Comparison of ENCODE assay signal across 9 cellular contexts in the genomic region with DNA sequence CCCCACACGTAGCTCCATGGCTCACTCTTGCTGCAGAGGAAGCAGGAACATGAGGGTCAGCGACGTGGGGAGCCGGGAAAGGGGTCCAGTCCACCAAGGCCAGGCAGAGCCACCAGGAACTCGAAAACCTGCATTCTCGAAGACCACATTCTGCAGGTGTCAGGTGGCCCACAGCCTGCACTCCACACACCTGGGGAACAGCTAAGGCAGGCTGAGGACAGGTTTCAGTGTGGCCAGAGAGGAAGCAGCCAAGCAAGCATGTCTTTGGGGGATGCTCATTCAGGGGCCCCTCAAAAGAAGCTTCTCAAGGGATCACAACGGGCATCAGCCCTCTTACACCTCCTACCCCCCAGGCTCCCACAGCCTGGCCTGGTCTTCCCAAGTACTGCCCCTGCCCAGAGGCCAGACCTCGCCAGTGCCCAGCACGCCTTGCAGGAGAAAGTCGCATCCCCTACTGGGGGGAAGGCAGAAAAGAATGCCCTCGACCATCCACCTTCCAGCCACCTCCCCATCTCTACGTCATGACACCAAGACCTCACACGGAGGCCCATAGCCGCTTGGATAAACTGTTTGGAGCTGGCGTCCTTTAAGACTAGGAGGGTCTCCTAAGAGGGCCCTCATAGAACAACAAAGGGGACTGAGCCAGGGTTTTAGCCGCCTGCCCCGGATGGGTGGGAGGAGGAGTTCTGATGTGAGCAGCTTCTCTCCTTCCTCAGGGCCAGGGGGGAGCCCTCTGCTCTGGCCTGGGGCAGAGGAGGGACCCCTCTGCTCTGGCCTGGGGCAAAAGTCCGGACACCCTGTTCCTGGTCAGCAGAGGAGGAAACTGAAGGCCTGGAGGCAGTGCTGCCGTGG. TPM values are rescaled to one million over a fixed set of nuclear protein-coding genes. Genes with fewer than 3 reads are reported as not detected.
DNase-seq lines count a peak whose midpoint lies in the region; ATAC-seq and TF ChIP-seq lines count a peak whose summit lies in the region.
"Had no signal": no experiment of that assay in that cellular context is flagged by ENCODE, and none has a peak within 500 bp of the region (broad histone marks: within the 10 kb centered on the region; RNA-seq: fewer than 3 reads in every experiment).

No MANE protein-coding gene starts in this region.

- TF ChIP-seq POLR2A in Peyer's patch (IDR thresholded peaks at IDR 0.05) (no peak), lower leg skin (IDR thresholded peaks at IDR 0.05) (no peak)

- intact Hi-C loops in Calu3 (cut with micrococcal nuclease; ENCODE audit: unreplicated experiment) = loop anchor here (10.0 kb wide), 1 partner anchor 260 kb away; the partner anchor contains the start of gene PICK1
- intact Hi-C loops in lower leg skin (cut with DNase I; ENCODE audit: low total_unique reads) = loop anchor here (5.0 kb wide), 1 partner anchor 37 kb away; no protein-coding TSS in a partner anchor

- H3K27me3 Mint-ChIP-seq in Calu3 (ENCODE audit: unreplicated experiment) = no peaks in the 10 kb centered on the region
- H3K27me3 Mint-ChIP-seq in progenitor cell of endocrine pancreas = peaks cover 2% of the 10 kb centered on the region

- H3K27ac Mint-ChIP-seq in Calu3 (ENCODE audit: unreplicated experiment) = peak overlapping the region; percentile 58
- H3K27ac Mint-ChIP-seq in progenitor cell of endocrine pancreas = peak overlapping the region; percentile 98

- no peaks in the 10 kb centered on the region for H3K9me3 ChIP-seq in Peyer's patch

- H3K4me1 Mint-ChIP-seq in Calu3 (ENCODE audit: low read depth, unreplicated experiment) (peaks cover 58% of the 10 kb centered on the region), progenitor cell of endocrine pancreas (ENCODE audit: low read depth) (peaks cover 36% of the 10 kb centered on the region)

- WGBS in lower leg skin, 2 donors = 42% methylated on average over 16 to 19 of the region's 19 CpGs

- H3K4me3 ChIP-seq in Peyer's patch (peak overlapping the region; percentile 57 to 90 (median 68)), lower leg skin (ENCODE audit: low read depth, poor library complexity, severe bottlenecking) (no peak overlapping the region)

- CTCF ChIA-PET in Calu3 (lab: Charles Lee) = interaction anchor here (0.6 to 1.0 kb wide), 4 partner anchors 9 to 84 kb away, joined by 4 to 5 read pairs (median 4); no protein-coding TSS in a partner anchor

- ATAC-seq in GM18907 (IDR thresholded peaks at IDR 0.05; ENCODE audit: unreplicated experiment) (no peak), GM18861 (IDR thresholded peaks at IDR 0.05; ENCODE audit: unreplicated experiment) (no peak)

- H3K9me3 Mint-ChIP-seq in Calu3 (ENCODE audit: low read depth, unreplicated experiment) = no peaks in the 10 kb centered on the region
- H3K9me3 Mint-ChIP-seq in progenitor cell of endocrine pancreas (ENCODE audit: low read depth) = no peaks in the 10 kb centered on the region

- H3K36me3 Mint-ChIP-seq in Calu3 (ENCODE audit: insufficient read depth, unreplicated experiment) (peaks cover 93% of the 10 kb centered on the region), progenitor cell of endocrine pancreas (ENCODE audit: insufficient read depth) (peaks cover 6% of the 10 kb centered on the region)

- no peak for DNase-seq in Calu3
- peak in 2 of 3 donors; percentile 54 to 61 for DNase-seq in Peyer's patch
- no peak for DNase-seq in epithelial cell of prostate (ENCODE audit: low read depth, low spot score)
- no peak for DNase-seq in progenitor cell of endocrine pancreas (ENCODE audit: low spot score, unreplicated experiment)
- no peak for DNase-seq in lower leg skin (ENCODE audit: low spot score in 2 of 2)
- no peak for DNase-seq in stimulated activated CD4-positive, alpha-beta T cell treated with anti-CD3 and anti-CD28 coated beads, Interleukin-4, amount 100 ng/mL, for 1 hour

- TF ChIP-seq CTCF in Calu3 (IDR thresholded peaks at IDR 0.05; ENCODE audit: unreplicated experiment) (no peak), Peyer's patch (IDR thresholded peaks at IDR 0.05) (no peak), progenitor cell of endocrine pancreas (IDR thresholded peaks at IDR 0.05; ENCODE audit: unreplicated experiment) (no peak), lower leg skin (IDR thresholded peaks at IDR 0.05) (no peak)

- H3K27me3 ChIP-seq in Peyer's patch = no peaks in the 10 kb centered on the region

- peak overlapping the region; percentile 91 to 98 (median 96) for H3K27ac ChIP-seq in Peyer's patch
- peak overlapping the region; percentile 99 for H3K27ac ChIP-seq in epithelial cell of prostate
- H3K27ac ChIP-seq: HL-60 had no signal

- no peaks in the 10 kb centered on the region for H3K36me3 ChIP-seq in Peyer's patch

- H3K4me1 ChIP-seq in Peyer's patch = peaks cover 0 to 80% (median 20%) of the 10 kb centered on the region in 4 donors

- H3K4me3 Mint-ChIP-seq in Calu3 (ENCODE audit: low read depth, unreplicated experiment) (peak overlapping the region; percentile 91), progenitor cell of endocrine pancreas (ENCODE audit: low read depth) (peak overlapping the region; percentile 96)

- BruUV-seq in Calu3 (replicated peaks; lab: Mats Ljungman, UMichigan) = no TSS peak

RNA-seq across cellular contexts. Expression of gene CSNK1E, which starts 2.9 kb away (rescaled TPM):
- 172 and 178 TPM in 2 replicates for total RNA-seq in Calu3 (2022)
- 100 to 1,000 TPM in 3 of 4 donors, 10 to 100 TPM in 1; 39.1 to 254 (median 114) TPM for total RNA-seq in Peyer's patch
- 246 and 250 TPM in 2 replicates for total RNA-seq in progenitor cell of endocrine pancreas
- 100 to 1,000 TPM; 142 to 258 (median 163) TPM for total RNA-seq in lower leg skin

RNA-seq across cellular contexts. Expression of gene TMEM184B, which starts 41.6 kb away (rescaled TPM):
- total RNA-seq in Calu3 (2022) (113 and 114 TPM in 2 replicates), Peyer's patch (10 to 100 TPM; 39.1 to 56.1 (median 51.4) TPM), progenitor cell of endocrine pancreas (67.3 and 71.7 TPM in 2 replicates), lower leg skin (10 to 100 TPM; 27.9 to 67.4 (median 40.7) TPM)

Comparison
In these comparisons a context has a peak if more than half of its experiments do, and no peak if none do; other contexts are left out.
1. DNase-seq: peak in Peyer's patch (2 of 3); none in Calu3 (single experiment), epithelial cell of prostate (single experiment), progenitor cell of endocrine pancreas (single experiment), lower leg skin (0 of 2) and stimulated activated CD4-positive, alpha-beta T cell treated with anti-CD3 and anti-CD28 coated beads, Interleukin-4, amount 100 ng/mL, for 1 hour (single experiment).